In genomic region chr13:62747152-62747551, GRCh38 we compare ENCODE assay signal across 21 cellular contexts.
DNase-seq lines count a peak whose midpoint lies in the region; ATAC-seq, FAIRE-seq and TF ChIP-seq lines count a peak whose summit lies in the region.
"Had no signal": no experiment of that assay in that cellular context is flagged by ENCODE, and none has a peak within 500 bp of the region (broad histone marks: within the 10 kb centered on the region; RNA-seq: fewer than 3 reads in every experiment).

No MANE protein-coding gene starts in this region.

- H3K9me2 ChIP-seq in OCI-LY7 (ENCODE audit: insufficient read depth, low read length) = no peaks in the 10 kb centered on the region

- H2AFZ ChIP-seq in astrocyte (ENCODE audit: low read depth, low read length) (no peak overlapping the region), OCI-LY7 (ENCODE audit: low read length) (no peak overlapping the region)

- no peaks in the 10 kb centered on the region for H3K79me2 ChIP-seq in astrocyte (ENCODE audit: insufficient read depth, low read length)
- no peaks in the 10 kb centered on the region for H3K79me2 ChIP-seq in OCI-LY7 (ENCODE audit: insufficient read depth, low read depth, low read length)

- H3K9me3 ChIP-seq in astrocyte (ENCODE audit: insufficient read depth, low read depth, low read length) = no peaks in the 10 kb centered on the region
- no peaks in the 10 kb centered on the region for H3K9me3 ChIP-seq in mesodermal cell (ENCODE audit: control insufficient read depth, low read length)
- H3K9me3 ChIP-seq in OCI-LY7 (ENCODE audit: low read length) = no peaks in the 10 kb centered on the region
- H3K9me3 ChIP-seq: Caco-2 had no signal

- TF ChIP-seq CTCF in astrocyte (IDR thresholded peaks at IDR 0.05; ENCODE audit: insufficient read depth, low read depth, low read length) (no peak), OCI-LY7 (conservative IDR thresholded peaks at IDR 0.05; ENCODE audit: low read length) (no peak)

- H3K27ac ChIP-seq in astrocyte (ENCODE audit: low read depth, low read length) (no peak overlapping the region), mesodermal cell (ENCODE audit: low read depth, low read length, severe bottlenecking) (peak overlapping the region; percentile 26), OCI-LY7 (ENCODE audit: low read depth, low read length, poor library complexity, severe bottlenecking) (no peak overlapping the region)

- H3K9ac ChIP-seq in astrocyte (ENCODE audit: low read length) = no peak overlapping the region

- BruUV-seq in OCI-LY7 (replicated peaks; lab: Mats Ljungman, UMichigan) = no TSS peak

- peak; percentile 1 for DNase-seq in EL
- peak; percentile 11 for DNase-seq in M059J (ENCODE audit: low read depth)
- DNase-seq in astrocyte (ENCODE audit: low read depth) = no peak
- DNase-seq in OCI-LY7 (ENCODE audit: low spot score) = no peak
- DNase-seq in NCI-H2171 treated with DMSO at 0.1 percent for 48 hours (lab: John Stamatoyannopoulos, UW) = no peak
- DNase-seq in head of caudate nucleus = no peak
- DNase-seq: AML-193; Caco-2; CD4-positive, CD25-positive, alpha-beta regulatory T cell; HFFc6; KBM-7; NCI-H1436; NCI-H2029 treated with DMSO at 0.1 percent for 48 hours; NCI-H510A; NCI-H774; Right ventricle myocardium superior; T-helper 1 cell had no signal

- no peaks in the 10 kb centered on the region for H3K27me3 ChIP-seq in astrocyte (ENCODE audit: insufficient read depth, low read length)

- H3K27ac Mint-ChIP-seq in astrocyte (ENCODE audit: unreplicated experiment) = peak overlapping the region; percentile 38
- H3K27ac Mint-ChIP-seq: CD4-positive, CD25-positive, alpha-beta regulatory T cell; HFFc6 had no signal

- intact Hi-C loops in OCI-LY7 (cut with micrococcal nuclease; ENCODE audit: unreplicated experiment) (no loop called here), head of caudate nucleus (cut with DNase I) (no loop called here)

- no peak for ATAC-seq in HG03442 (IDR thresholded peaks at IDR 0.05; ENCODE audit: unreplicated experiment)
- ATAC-seq: Panc1 had no signal

- H3K4me1 ChIP-seq in astrocyte (ENCODE audit: insufficient read depth, low read length) = no peaks in the 10 kb centered on the region
- no peaks in the 10 kb centered on the region for H3K4me1 ChIP-seq in mesodermal cell (ENCODE audit: control insufficient read depth, insufficient read depth, low read length, poor library complexity, severe bottlenecking)
- no peaks in the 10 kb centered on the region for H3K4me1 ChIP-seq in OCI-LY7 (ENCODE audit: insufficient read depth, low read length, poor library complexity, severe bottlenecking)
- H3K4me1 ChIP-seq: Caco-2 had no signal

- H4K20me1 ChIP-seq in astrocyte (ENCODE audit: insufficient read depth, low read length) (no peaks in the 10 kb centered on the region), OCI-LY7 (ENCODE audit: insufficient read depth, low read length) (no peaks in the 10 kb centered on the region)

- H3K4me2 ChIP-seq in astrocyte (ENCODE audit: low read length) (no peak overlapping the region), OCI-LY7 (ENCODE audit: low read length) (no peak overlapping the region)

- POLR2A ChIA-PET in OCI-LY7 (lab: Charles Lee) = interaction anchor here (0.6 to 1.2 kb wide), 2 partner anchors 14 to 271 kb away, joined by 3 to 4 read pairs; no protein-coding TSS in a partner anchor

- H3K36me3 Mint-ChIP-seq in astrocyte (ENCODE audit: low read depth, unreplicated experiment) = no peaks in the 10 kb centered on the region
- H3K36me3 Mint-ChIP-seq: CD4-positive, CD25-positive, alpha-beta regulatory T cell had no signal

- no peak overlapping the region for H3K4me3 Mint-ChIP-seq in astrocyte (ENCODE audit: unreplicated experiment)
- H3K4me3 Mint-ChIP-seq: CD4-positive, CD25-positive, alpha-beta regulatory T cell; HFFc6 had no signal

- CTCF ChIA-PET in OCI-LY7 (lab: Charles Lee; ENCODE audit: unreplicated experiment) = no interaction called here

- WGBS in mesodermal cell (ENCODE audit: insufficient coverage in 2 of 2), 2 experiments = 90 to 96% methylated on average over 2 of the region's 2 CpGs

- H3K9me3 Mint-ChIP-seq in astrocyte (ENCODE audit: unreplicated experiment) = no peaks in the 10 kb centered on the region

- H3K36me3 ChIP-seq in astrocyte (ENCODE audit: insufficient read depth, low read length) (no peaks in the 10 kb centered on the region), mesodermal cell (ENCODE audit: control insufficient read depth, insufficient read depth, low read length) (no peaks in the 10 kb centered on the region), OCI-LY7 (ENCODE audit: insufficient read depth, low read length) (no peaks in the 10 kb centered on the region)

- peaks cover 7% of the 10 kb centered on the region for H3K4me1 Mint-ChIP-seq in astrocyte (ENCODE audit: low read depth, unreplicated experiment)
- H3K4me1 Mint-ChIP-seq: CD4-positive, CD25-positive, alpha-beta regulatory T cell had no signal

- H3K4me3 ChIP-seq in astrocyte (ENCODE audit: insufficient read depth, low read depth, low read length) (no peak overlapping the region), mesodermal cell (ENCODE audit: extremely low read depth, insufficient read depth, low read length, poor library complexity, severe bottlenecking) (no peak overlapping the region), OCI-LY7 (ENCODE audit: low read depth, low read length, poor library complexity, severe bottlenecking) (no peak overlapping the region)

- no peaks in the 10 kb centered on the region for H3K27me3 Mint-ChIP-seq in astrocyte (ENCODE audit: low read depth, unreplicated experiment)
- H3K27me3 Mint-ChIP-seq: CD4-positive, CD25-positive, alpha-beta regulatory T cell had no signal

- FAIRE-seq in astrocyte (lab: Jason Lieb, UNC) = no peak
- FAIRE-seq: H1 had no signal

Comparison
In these comparisons a context has a peak if more than half of its experiments do, and no peak if none do; other contexts are left out.
1. DNase-seq: peak in EL (single experiment) and M059J (single experiment); none in astrocyte (single experiment), OCI-LY7 (single experiment), NCI-H2171 treated with DMSO at 0.1 percent for 48 hours (single experiment) and head of caudate nucleus (0 of 42).